Comparison of ENCODE assay signal across 26 cellular contexts in the genomic region with DNA sequence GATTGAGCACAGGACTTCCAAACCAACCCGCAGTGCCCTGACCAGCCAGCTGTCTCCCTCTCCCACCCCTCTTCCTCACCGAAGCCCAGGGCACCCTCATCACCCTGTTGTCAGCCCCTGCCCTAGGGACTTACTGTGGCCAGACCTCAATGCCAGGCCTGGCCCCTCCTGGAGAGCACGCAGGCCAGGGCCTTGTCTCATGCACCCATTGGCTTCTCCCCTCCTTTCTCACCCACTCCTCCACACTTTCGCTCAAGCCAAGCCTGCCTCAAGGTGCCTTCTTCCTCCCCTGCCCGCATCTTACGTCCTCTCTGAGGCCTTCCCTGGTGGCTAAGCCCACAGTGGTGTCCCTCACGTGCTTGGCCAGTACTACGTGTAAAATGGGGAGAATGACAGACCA.
"Had no signal": no experiment of that assay in that cellular context is flagged by ENCODE, and none has a peak within 500 bp of the region (broad histone marks: within the 10 kb centered on the region; RNA-seq: fewer than 3 reads in every experiment).

No MANE protein-coding gene starts in this region.

- ATAC-seq: activated CD4-positive, alpha-beta T cell treated with anti-CD3 and anti-CD28 coated beads for 36 hours; activated CD8-positive, alpha-beta memory T cell treated with anti-CD3 and anti-CD28 coated beads, Interleukin-2, amount 10 ng/mL, durations not matched to agents 7 days and 5 days; activated CD8-positive, alpha-beta T cell treated with anti-CD3 and anti-CD28 coated beads, Interleukin-2, amount 10 ng/mL, durations not matched to agents 7 days and 5 days; activated naive CD8-positive, alpha-beta T cell treated with anti-CD3 and anti-CD28 coated beads, Interleukin-2, amount 50 U/mL, for 24 hours; gastroesophageal sphincter had no signal

- DNase-seq: activated CD4-positive, alpha-beta memory T cell treated with anti-CD3 and anti-CD28 coated beads for 36 hours; activated CD4-positive, alpha-beta T cell treated with anti-CD3 and anti-CD28 coated beads for 36 hours; activated CD4-positive, alpha-beta T cell treated with anti-CD3 and anti-CD28 coated beads, Interleukin-2, amount 10 ng/mL, durations not matched to agents 24 days and 14 days; activated CD4-positive, CD25-positive, alpha-beta regulatory T cell; activated CD4-positive, CD25-positive, alpha-beta regulatory T cell treated with anti-CD3 and anti-CD28 coated beads, Interleukin-2, amount 50 U/mL, for 72 hours; activated CD8-positive, alpha-beta memory T cell treated with anti-CD3 and anti-CD28 coated beads, Interleukin-2, amount 10 ng/mL, durations not matched to agents 7 days and 5 days; activated CD8-positive, alpha-beta memory T cell treated with anti-CD3 and anti-CD28 coated beads, Interleukin-2, amount 50 U/mL, for 4 hours; activated CD8-positive, alpha-beta T cell treated with anti-CD3 and anti-CD28 coated beads, Interleukin-2, amount 10 ng/mL, durations not matched to agents 7 days and 5 days; activated effector memory CD4-positive, alpha-beta T cell treated with anti-CD3 and anti-CD28 coated beads, Interleukin-2, amount 50 U/mL, for 16 hours; activated naive CD4-positive, alpha-beta T cell treated with anti-CD3 and anti-CD28 coated beads for 36 hours; activated naive CD8-positive, alpha-beta T cell treated with anti-CD3 and anti-CD28 coated beads for 36 hours; activated naive CD8-positive, alpha-beta T cell treated with anti-CD3 and anti-CD28 coated beads, Interleukin-2, amount 50 U/mL, for 24 hours; activated T-cell treated with anti-CD3 and anti-CD28 coated beads, Interleukin-2, amount 50 U/mL, for 1 hour; activated T-cell treated with anti-CD3 and anti-CD28 coated beads, Interleukin-2, amount 50 U/mL, for 48 hours; adrenal gland; amygdala; aorta; dorsolateral prefrontal cortex; effector memory CD4-positive, alpha-beta T cell; endodermal cell; esophagus squamous epithelium; foreskin melanocyte; head of caudate nucleus; T-helper 2 cell had no signal

- H3K4me1 ChIP-seq: adrenal gland, gastroesophageal sphincter had no signal

- H3K9me3 ChIP-seq: adrenal gland, esophagus squamous epithelium, gastroesophageal sphincter had no signal

- H3K4me3 ChIP-seq: adrenal gland, coronary artery, dorsolateral prefrontal cortex, esophagus squamous epithelium, gastroesophageal sphincter had no signal

- H3K27ac ChIP-seq: adrenal gland, coronary artery, dorsolateral prefrontal cortex, esophagus squamous epithelium, gastroesophageal sphincter had no signal

- H3K36me3 ChIP-seq: adrenal gland, esophagus squamous epithelium, gastroesophageal sphincter had no signal
